In genomic region chr15:31267161-31268107, GRCh38 we compare ENCODE assay signal across 10 cellular contexts. TPM values are rescaled to one million over a fixed set of nuclear protein-coding genes. Genes with fewer than 3 reads are reported as not detected.
DNase-seq lines count a peak whose midpoint lies in the region; ATAC-seq, FAIRE-seq and TF ChIP-seq lines count a peak whose summit lies in the region.
"Had no signal": no experiment of that assay in that cellular context is flagged by ENCODE, and none has a peak within 500 bp of the region (broad histone marks: within the 10 kb centered on the region; RNA-seq: fewer than 3 reads in every experiment).

No MANE protein-coding gene starts in this region.

- H3F3A ChIP-seq in SU-DHL-6 (ENCODE audit: insufficient read depth): peaks cover 43% of the 10 kb centered on the region

- 81% methylated on average over 15 of the region's 20 CpGs for WGBS in suprapubic skin

- H3K9me3 ChIP-seq in SU-DHL-6 (ENCODE audit: insufficient read depth, low read length) (no peaks in the 10 kb centered on the region), kidney (ENCODE audit: control insufficient read depth in 1 of 2, low read length in 2 of 2) (no peaks in the 10 kb centered on the region), suprapubic skin (no peaks in the 10 kb centered on the region)
- H3K9me3 ChIP-seq: heart right ventricle had no signal

- H3K4me2 ChIP-seq in SU-DHL-6 (ENCODE audit: low read depth, low read length, poor library complexity, severe bottlenecking): peak overlapping the region; percentile 55

- H3K4me1 ChIP-seq in kidney (ENCODE audit: control insufficient read depth in 1 of 2, insufficient read depth in 1 of 2, low read depth in 1 of 2, low read length in 2 of 2): peaks cover 30 to 39% of the 10 kb centered on the region in 2 donors
- peaks cover 39% of the 10 kb centered on the region for H3K4me1 ChIP-seq in suprapubic skin

- peak overlapping the region; percentile 19 for H3K9ac ChIP-seq in SU-DHL-6 (ENCODE audit: low read length)
- no peak overlapping the region for H3K9ac ChIP-seq in kidney (ENCODE audit: low read length in 2 of 2)

- no peaks in the 10 kb centered on the region for H3K9me3 Mint-ChIP-seq in activated T-cell treated with anti-CD3 and anti-CD28 coated beads, Interleukin-2, amount 50 U/mL, for 72 hours

- TF ChIP-seq EP300 in suprapubic skin (IDR thresholded peaks at IDR 0.05): no peak

- peaks cover 75% of the 10 kb centered on the region for H3K4me1 Mint-ChIP-seq in activated T-cell treated with anti-CD3 and anti-CD28 coated beads, Interleukin-2, amount 50 U/mL, for 72 hours (ENCODE audit: low read depth)

- peak overlapping the region in 1 of 2 donors; percentile 25 for H3K4me3 Mint-ChIP-seq in activated T-cell treated with anti-CD3 and anti-CD28 coated beads, Interleukin-2, amount 50 U/mL, for 72 hours

- H3K79me2 ChIP-seq in SU-DHL-6 (ENCODE audit: insufficient read depth, low read length): no peaks in the 10 kb centered on the region

- intact Hi-C loops in kidney (cut with DNase I): no loop called here

- FAIRE-seq in kidney (lab: Jason Lieb, UNC): no peak

- peak; percentile 18 for DNase-seq in activated T-cell treated with anti-CD3 and anti-CD28 coated beads, Interleukin-2, amount 50 U/mL, for 1 hour
- no peak for DNase-seq in activated T-cell treated with anti-CD3 and anti-CD28 coated beads, Interleukin-2, amount 50 U/mL, for 72 hours
- DNase-seq in kidney (peak; percentile 48), suprapubic skin (ENCODE audit: low spot score in 2 of 2) (peak; percentile 49 to 65), iPS-NIHi7 (ENCODE audit: extremely low spot score) (no peak), NCI-H146 (lab: John Stamatoyannopoulos, UW) (no peak)
- DNase-seq: NCI-H2171 had no signal

- ATAC-seq in activated T-cell treated with anti-CD3 and anti-CD28 coated beads, Interleukin-2, amount 50 U/mL, for 72 hours (replicated peaks in 1 of 2): no peak
- ATAC-seq in HG03439 (IDR thresholded peaks at IDR 0.05; ENCODE audit: unreplicated experiment): no peak

- no peak for TF ChIP-seq POLR2A in suprapubic skin (IDR thresholded peaks at IDR 0.05)

- H3K27me3 ChIP-seq in SU-DHL-6 (ENCODE audit: low read length): no peaks in the 10 kb centered on the region
- H3K27me3 ChIP-seq in suprapubic skin: no peaks in the 10 kb centered on the region
- H3K27me3 ChIP-seq: heart right ventricle had no signal

- H3K27me3 Mint-ChIP-seq in activated T-cell treated with anti-CD3 and anti-CD28 coated beads, Interleukin-2, amount 50 U/mL, for 72 hours (ENCODE audit: low read depth): peaks cover 6% of the 10 kb centered on the region

- H3K36me3 ChIP-seq in SU-DHL-6 (ENCODE audit: low read length) (no peaks in the 10 kb centered on the region), kidney (ENCODE audit: control insufficient read depth in 1 of 2, insufficient read depth in 2 of 2, low read length in 2 of 2) (no peaks in the 10 kb centered on the region), suprapubic skin (no peaks in the 10 kb centered on the region)
- H3K36me3 ChIP-seq: heart right ventricle had no signal

- no peaks in the 10 kb centered on the region for H3K36me3 Mint-ChIP-seq in activated T-cell treated with anti-CD3 and anti-CD28 coated beads, Interleukin-2, amount 50 U/mL, for 72 hours (ENCODE audit: insufficient read depth in 2 of 2)

- no peaks in the 10 kb centered on the region for H4K20me1 ChIP-seq in SU-DHL-6 (ENCODE audit: low read depth, low read length)

- peak overlapping the region; percentile 96 for H3K27ac ChIP-seq in SU-DHL-6 (ENCODE audit: low read depth, low read length)
- H3K27ac ChIP-seq in kidney (ENCODE audit: low read depth in 2 of 2, low read length in 2 of 2): no peak overlapping the region
- H3K27ac ChIP-seq in suprapubic skin: no peak overlapping the region

- no peak overlapping the region for H3K27ac Mint-ChIP-seq in activated T-cell treated with anti-CD3 and anti-CD28 coated beads, Interleukin-2, amount 50 U/mL, for 72 hours

- H2AFZ ChIP-seq in SU-DHL-6 (ENCODE audit: low read depth, low read length, severe bottlenecking): no peak overlapping the region

- TF ChIP-seq CTCF in SU-DHL-6 (IDR thresholded peaks at IDR 0.05; ENCODE audit: insufficient read depth, low read length, poor library complexity, severe bottlenecking) (no peak), kidney (IDR thresholded peaks at IDR 0.05; ENCODE audit: borderline replicate concordance, extremely low read depth, insufficient read depth) (no peak), suprapubic skin (IDR thresholded peaks at IDR 0.05) (no peak)

- no peaks in the 10 kb centered on the region for H3K9me2 ChIP-seq in SU-DHL-6 (replicated peaks; ENCODE audit: insufficient read depth, low read length)

- H3K4me3 ChIP-seq in SU-DHL-6 (ENCODE audit: insufficient read depth, low read length, poor library complexity, severe bottlenecking) (no peak overlapping the region), kidney (ENCODE audit: low read length in 2 of 2) (no peak overlapping the region), suprapubic skin (no peak overlapping the region)
- H3K4me3 ChIP-seq: heart right ventricle had no signal

RNA-seq across cellular contexts. Expression of gene KLF13, which starts 59.2 kb away (rescaled TPM):
- 100 to 1,000 TPM; 260 to 273 TPM for total RNA-seq in activated T-cell treated with anti-CD3 and anti-CD28 coated beads, Interleukin-2, amount 50 U/mL, for 72 hours
- 123 TPM for total RNA-seq in kidney
- 55.5 TPM for polyA plus RNA-seq in kidney (ENCODE audit: insufficient read depth, low read depth, low replicate concordance)
- total RNA-seq in suprapubic skin: 100 to 1,000 TPM; 141 to 162 (median 145) TPM

Comparison
In these comparisons a context has a peak if more than half of its experiments do, and no peak if none do; other contexts are left out.
1. DNase-seq: peak in activated T-cell treated with anti-CD3 and anti-CD28 coated beads, Interleukin-2, amount 50 U/mL, for 1 hour (single experiment), kidney (single experiment) and suprapubic skin (2 of 2); none in activated T-cell treated with anti-CD3 and anti-CD28 coated beads, Interleukin-2, amount 50 U/mL, for 72 hours (0 of 2), iPS-NIHi7 (single experiment) and NCI-H146 (single experiment).